ENCODE assay signal across 8 cellular contexts in genomic region chr19:46716672-46717033, GRCh38. TPM values are rescaled to one million over a fixed set of nuclear protein-coding genes. Genes with fewer than 3 reads are reported as not detected.
DNase-seq lines count a peak whose midpoint lies in the region; ATAC-seq and TF ChIP-seq lines count a peak whose summit lies in the region.

No MANE protein-coding gene starts in this region.

- H3K27ac ChIP-seq in SK-N-SH (ENCODE audit: low read depth in 2 of 2, low read length in 1 of 2) = peak overlapping the region; percentile 79 to 91; a peak in 3 of 4 replicates
- peak overlapping the region; percentile 95 to 97 for H3K27ac ChIP-seq in prostate gland

- CTCF ChIA-PET in SK-N-SH (lab: Yijun Ruan, JAX) = interaction anchor here (1.7 to 8.4 kb wide), 3 partner anchors 12 to 124 kb away, joined by 7 to 58 read pairs (median 11); no protein-coding TSS in a partner anchor

- peak overlapping the region; percentile 88 for H3K9ac ChIP-seq in SK-N-SH

- H3K4me1 ChIP-seq in SK-N-SH (ENCODE audit: control insufficient read depth in 1 of 2, insufficient read depth in 2 of 2, low read depth in 1 of 2, low read length in 1 of 2) (peaks cover 0 to 19% of the 10 kb centered on the region in 2 experiments; a peak in 2 of 4 replicates), prostate gland (replicated peaks) (no peaks in the 10 kb centered on the region)

- no peaks in the 10 kb centered on the region for H3K9me2 ChIP-seq in SK-N-SH

- POLR2A ChIA-PET in SK-N-SH (lab: Yijun Ruan, JAX) = no interaction called here

- intact Hi-C loops in prostate gland (cut with DNase I) = no loop called here

- TF ChIP-seq RAD21 in SK-N-SH (IDR thresholded peaks at IDR 0.05; ENCODE audit: low read length) = no peak

- ATAC-seq in GM21423 (IDR thresholded peaks at IDR 0.05; ENCODE audit: unreplicated experiment) = no peak

- H3K27me3 ChIP-seq in SK-N-SH (ENCODE audit: insufficient read depth) (no peaks in the 10 kb centered on the region), prostate gland (replicated peaks; ENCODE audit: insufficient read depth) (no peaks in the 10 kb centered on the region)

- no peak for TF ChIP-seq POLR2A in prostate gland (IDR thresholded peaks at IDR 0.05)

- WGBS in SK-N-SH (ENCODE audit: low lambda C conversion rate) = under 1% methylated on average over 16 of the region's 20 CpGs
- 1% methylated on average over 20 of the region's 20 CpGs for WGBS in prostate gland

- H2AFZ ChIP-seq in SK-N-SH (ENCODE audit: low read depth) = peak overlapping the region; percentile 51; the same call in 1 of the 2 replicates

- H3K4me2 ChIP-seq in SK-N-SH = peak overlapping the region; percentile 91

- H3F3A ChIP-seq in SK-N-SH (replicated peaks; ENCODE audit: insufficient read depth) = peaks cover 22% of the 10 kb centered on the region

- DNase-seq in GM03348 (ENCODE audit: low spot score) (peak; percentile 46), SK-N-SH (no peak), fibroblast of pulmonary artery (ENCODE audit: low read depth) (no peak), prostate gland (ENCODE audit: low spot score) (no peak), retina (no peak), NCI-H1417 (lab: John Stamatoyannopoulos, UW) (no peak)
- DNase-seq in activated effector memory CD4-positive, alpha-beta T cell treated with anti-CD3 and anti-CD28 coated beads, Interleukin-2, amount 50 U/mL, for 16 hours = no peak

- no peak for TF ChIP-seq CTCF in SK-N-SH (IDR thresholded peaks at IDR 0.05)
- TF ChIP-seq CTCF in fibroblast of pulmonary artery (IDR thresholded peaks at IDR 0.05; ENCODE audit: low read length, missing control alignments) = no peak
- no peak for TF ChIP-seq CTCF in prostate gland (IDR thresholded peaks at IDR 0.05)

- H3K9me3 ChIP-seq in SK-N-SH = no peaks in the 10 kb centered on the region
- no peaks in the 10 kb centered on the region for H3K9me3 ChIP-seq in prostate gland

- peaks cover 46% of the 10 kb centered on the region for H3K79me2 ChIP-seq in SK-N-SH (ENCODE audit: insufficient read depth)

- peak overlapping the region; percentile 85 to 88 for H3K4me3 ChIP-seq in SK-N-SH (ENCODE audit: low read depth in 2 of 2, low read length in 1 of 2)
- H3K4me3 ChIP-seq in fibroblast of pulmonary artery (replicated peaks; ENCODE audit: low read depth, low read length) = peak overlapping the region; percentile 73
- H3K4me3 ChIP-seq in prostate gland = peak overlapping the region; percentile 63 to 94

- H3K36me3 ChIP-seq in SK-N-SH (replicated peaks in 1 of 2; ENCODE audit: control insufficient read depth in 1 of 2, insufficient read depth in 2 of 2, low read length in 1 of 2) (peaks cover 0 to 30% of the 10 kb centered on the region in 2 experiments), prostate gland (peaks cover 0 to 16% of the 10 kb centered on the region in 2 donors)

- H4K20me1 ChIP-seq in SK-N-SH (ENCODE audit: insufficient read depth) = no peaks in the 10 kb centered on the region

- TF ChIP-seq EP300 in SK-N-SH (IDR thresholded peaks at IDR 0.05; ENCODE audit: borderline replicate concordance in 1 of 2, low read depth in 1 of 2, low read length in 1 of 2) = 0 out of 4 replicates have a peak, but pooled peaks of 1 of the 2 experiments have one; percentile 0

TF ChIP-seq in SK-N-SH, 30 proteins besides CTCF, POLR2A, EP300 and RAD21:
- TF ChIP-seq SIN3A (IDR thresholded peaks at IDR 0.05; ENCODE audit: borderline replicate concordance, low read depth, low read length) (no peak), FOSL2 (IDR thresholded peaks at IDR 0.05; ENCODE audit: borderline replicate concordance, low read depth) (no peak), GATA2 (CRISPR knock-in tag; IDR thresholded peaks at IDR 0.05) (no peak), JUND (IDR thresholded peaks at IDR 0.05) (no peak), GABPA (IDR thresholded peaks at IDR 0.05; ENCODE audit: low read depth) (no peak), POLR2AphosphoS5 (IDR thresholded peaks at IDR 0.05; ENCODE audit: low read depth, low read length) (no peak), RXRA (IDR thresholded peaks at IDR 0.05; ENCODE audit: borderline replicate concordance, low read depth) (no peak), CHD2 (IDR thresholded peaks at IDR 0.05; ENCODE audit: low read length, partially characterized antibody) (no peak), REST (IDR thresholded peaks at IDR 0.05; ENCODE audit: low read depth, low read length) (no peak), MXI1 (IDR thresholded peaks at IDR 0.05; ENCODE audit: low read depth, low read length) (no peak), RCOR1 (IDR thresholded peaks at IDR 0.05; ENCODE audit: low read length) (no peak), MEF2A (IDR thresholded peaks at IDR 0.05; ENCODE audit: borderline replicate concordance, low read depth) (no peak), TEAD4 (IDR thresholded peaks at IDR 0.05; ENCODE audit: borderline replicate concordance, insufficient read depth) (no peak)
- TF ChIP-seq, protein P1, sequence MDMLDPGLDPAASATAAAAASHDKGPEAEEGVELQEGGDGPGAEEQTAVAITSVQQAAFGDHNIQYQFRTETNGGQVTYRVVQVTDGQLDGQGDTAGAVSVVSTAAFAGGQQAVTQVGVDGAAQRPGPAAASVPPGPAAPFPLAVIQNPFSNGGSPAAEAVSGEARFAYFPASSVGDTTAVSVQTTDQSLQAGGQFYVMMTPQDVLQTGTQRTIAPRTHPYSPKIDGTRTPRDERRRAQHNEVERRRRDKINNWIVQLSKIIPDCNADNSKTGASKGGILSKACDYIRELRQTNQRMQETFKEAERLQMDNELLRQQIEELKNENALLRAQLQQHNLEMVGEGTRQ (IDR thresholded peaks at IDR 0.05; ENCODE audit: borderline replicate concordance, low read depth, low read length) = no peak
- TF ChIP-seq, protein P2, sequence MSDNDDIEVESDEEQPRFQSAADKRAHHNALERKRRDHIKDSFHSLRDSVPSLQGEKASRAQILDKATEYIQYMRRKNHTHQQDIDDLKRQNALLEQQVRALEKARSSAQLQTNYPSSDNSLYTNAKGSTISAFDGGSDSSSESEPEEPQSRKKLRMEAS (IDR thresholded peaks at IDR 0.05; ENCODE audit: low read depth) = no peak

RNA-seq across cellular contexts. Expression of gene PRKD2, which starts 0.3 kb away (rescaled TPM):
- polyA plus RNA-seq in SK-N-SH (2012; rRNA removed) = 14.1 and 21.4 TPM in 2 replicates
- polyA plus RNA-seq in SK-N-SH (2012; cell fraction: cytosol; rRNA removed) = 12.2 and 20.2 TPM in 2 replicates
- 47.3 and 60.3 TPM in 2 replicates for polyA plus RNA-seq in SK-N-SH (2012; cell fraction: nucleus; rRNA removed)
- total RNA-seq in prostate gland = 10 to 100 TPM; 38.9 to 41.8 TPM

RNA-seq across cellular contexts. Expression of gene FKRP, which starts 29.2 kb away (rescaled TPM):
- polyA plus RNA-seq in SK-N-SH (2012; rRNA removed) = 30.4 and 37.3 TPM in 2 replicates
- polyA plus RNA-seq in SK-N-SH (2012; cell fraction: cytosol; rRNA removed) = 17.3 and 24.0 TPM in 2 replicates
- polyA plus RNA-seq in SK-N-SH (2012; cell fraction: nucleus; rRNA removed) = 89.1 and 93.7 TPM in 2 replicates
- total RNA-seq in prostate gland = 10 to 100 TPM; 15.2 to 32.0 TPM

RNA-seq across cellular contexts. Expression of gene STRN4, which starts 29.6 kb away (rescaled TPM):
- polyA plus RNA-seq in SK-N-SH (2012; rRNA removed) = 73.1 and 92.8 TPM in 2 replicates
- polyA plus RNA-seq in SK-N-SH (2012; cell fraction: cytosol; rRNA removed) = 53.2 and 65.2 TPM in 2 replicates
- polyA plus RNA-seq in SK-N-SH (2012; cell fraction: nucleus; rRNA removed) = 174 and 181 TPM in 2 replicates
- total RNA-seq in prostate gland = 100 to 1,000 TPM in 1 of 2 donors, 10 to 100 TPM in 1; 80.7 to 221 TPM

RNA-seq across cellular contexts. Expression of gene DACT3, which starts 55.7 kb away (rescaled TPM):
- 9.5 and 10.6 TPM in 2 replicates for polyA plus RNA-seq in SK-N-SH (2012; rRNA removed)
- 6.9 and 8.6 TPM in 2 replicates for polyA plus RNA-seq in SK-N-SH (2012; cell fraction: cytosol; rRNA removed)
- polyA plus RNA-seq in SK-N-SH (2012; cell fraction: nucleus; rRNA removed) = 7.0 and 8.3 TPM in 2 replicates
- 10 to 100 TPM in 1 of 2 donors, 1 to 10 TPM in 1; 8.6 to 28.1 TPM for total RNA-seq in prostate gland
